Comparison of ENCODE assay signal across 29 cellular contexts in genomic region chr10:11975795-11976194, GRCh38.
"Had no signal": no experiment of that assay in that cellular context is flagged by ENCODE, and none has a peak within 500 bp of the region (broad histone marks: within the 10 kb centered on the region; RNA-seq: fewer than 3 reads in every experiment).

No MANE protein-coding gene starts in this region.

- H3K27me3 ChIP-seq: gastrocnemius medialis, neural progenitor cell, right atrium auricular region, tibial nerve, upper lobe of left lung, uterus had no signal

- H3K27me3 Mint-ChIP-seq: naive B cell; stimulated activated naive CD8-positive, alpha-beta T cell treated with anti-CD3 and anti-CD28 coated beads, Interleukin-15, Interleukin-2, amounts not matched to agents 100 ng/mL and 50 ng/mL, for 24 hours had no signal

- H3K27ac ChIP-seq: coronary artery, gastrocnemius medialis, neural progenitor cell, prostate gland, right atrium auricular region, thoracic aorta, tibial nerve, upper lobe of left lung, uterus had no signal

- H2AFZ ChIP-seq: neural progenitor cell had no signal

- H3K36me3 ChIP-seq: neural progenitor cell, prostate gland, right atrium auricular region, uterus had no signal

- H3K4me3 Mint-ChIP-seq: mesothelial cell of epicardium; nephron; neural progenitor cell; stimulated activated naive CD8-positive, alpha-beta T cell treated with anti-CD3 and anti-CD28 coated beads, Interleukin-15, Interleukin-2, amounts not matched to agents 100 ng/mL and 50 ng/mL, for 24 hours had no signal

- H3K9ac ChIP-seq: neural progenitor cell had no signal

- DNase-seq: dermis blood vessel endothelial cell; effector memory CD4-positive, alpha-beta T cell; foreskin fibroblast; gastrocnemius medialis; head of caudate nucleus; kidney; mesenchymal stem cell; mucosa of descending colon; naive B cell; stimulated activated CD4-positive, alpha-beta T cell treated with anti-CD3 and anti-CD28 coated beads, Interleukin-12 subunit alpha, Interleukin-12 subunit beta, amount 100 ng/mL, for 4 hours; stimulated activated CD4-positive, alpha-beta T cell treated with anti-CD3 and anti-CD28 coated beads, Interleukin-1b, Interleukin-23, amount 100 ng/mL, for 48 hours; stimulated activated CD4-positive, alpha-beta T cell treated with anti-CD3 and anti-CD28 coated beads, Interleukin-4, amount 100 ng/mL, for 1 hour; stimulated activated CD8-positive, alpha-beta memory T cell treated with anti-CD3 and anti-CD28 coated beads, Interleukin-4, amount 100 ng/mL, for 48 hours; upper lobe of left lung; uterus had no signal

- H3K9me3 Mint-ChIP-seq: naive B cell had no signal

- H3K27ac Mint-ChIP-seq: nephron; neural progenitor cell; stimulated activated naive CD8-positive, alpha-beta T cell treated with anti-CD3 and anti-CD28 coated beads, Interleukin-15, Interleukin-2, amounts not matched to agents 100 ng/mL and 50 ng/mL, for 24 hours had no signal

- H3K4me1 Mint-ChIP-seq: mesothelial cell of epicardium, nephron, neural progenitor cell had no signal

- H3K4me3 ChIP-seq: coronary artery, gastrocnemius medialis, lung, mucosa of descending colon, neural progenitor cell, prostate gland, right atrium auricular region, smooth muscle cell, thoracic aorta, tibial nerve, upper lobe of left lung, uterus had no signal

- H3K4me2 ChIP-seq: neural progenitor cell, smooth muscle cell had no signal

- H3K9me3 ChIP-seq: gastrocnemius medialis, prostate gland, right atrium auricular region, thoracic aorta, tibial nerve, upper lobe of left lung, uterus had no signal

- ATAC-seq: esophagus mucosa, gastrocnemius medialis, left lobe of liver, mucosa of descending colon, sciatic nerve had no signal

- H3K4me1 ChIP-seq: gastrocnemius medialis, neural progenitor cell, prostate gland, right atrium auricular region, tibial nerve, upper lobe of left lung, uterus had no signal
